Comparison of ENCODE assay signal across 23 cellular contexts in genomic region chr12:51779876-51780275, GRCh38.
"Had no signal": no experiment of that assay in that cellular context is flagged by ENCODE, and none has a peak within 500 bp of the region (broad histone marks: within the 10 kb centered on the region; RNA-seq: fewer than 3 reads in every experiment).

No MANE protein-coding gene starts in this region.

- H3K9me3 ChIP-seq: gastrocnemius medialis, neutrophil, right atrium auricular region, sigmoid colon, suprapubic skin, tibial artery, upper lobe of left lung, uterus had no signal

- H3K36me3 ChIP-seq: gastrocnemius medialis, right atrium auricular region, sigmoid colon, suprapubic skin, tibial artery, upper lobe of left lung, uterus had no signal

- H3K9me3 Mint-ChIP-seq: immature natural killer cell, naive B cell, nephron progenitor cell had no signal

- DNase-seq: effector memory CD4-positive, alpha-beta T cell; gastrocnemius medialis; glutamatergic neuron; immature natural killer cell; kidney; left cardiac atrium; left ventricle myocardium superior; mesendoderm; naive B cell; nephron progenitor cell; posterior cingulate gyrus; sigmoid colon; stimulated activated CD4-positive, alpha-beta T cell treated with anti-CD3 and anti-CD28 coated beads, Interleukin-12 subunit alpha, Interleukin-12 subunit beta, amount 100 ng/mL, for 4 hours; stimulated activated naive CD4-positive, alpha-beta T cell treated with Interleukin-2 at 50 U/mL for 16 hours; tibial artery; upper lobe of left lung; uterus had no signal

- H3K27me3 ChIP-seq: right atrium auricular region, sigmoid colon, upper lobe of left lung, uterus had no signal

- H3K36me3 Mint-ChIP-seq: immature natural killer cell, naive B cell had no signal

- H3K4me1 Mint-ChIP-seq: immature natural killer cell, naive B cell had no signal

- H3K4me3 Mint-ChIP-seq: immature natural killer cell, nephron progenitor cell had no signal

- H3K4me3 ChIP-seq: gastrocnemius medialis, lung, right atrium auricular region, sigmoid colon, skin epidermis, suprapubic skin, tibial artery, upper lobe of left lung, uterus had no signal

- H3K27ac Mint-ChIP-seq: immature natural killer cell, naive B cell, nephron progenitor cell had no signal

- H3K4me1 ChIP-seq: gastrocnemius medialis, right atrium auricular region, sigmoid colon, suprapubic skin, tibial artery, upper lobe of left lung, uterus had no signal

- ATAC-seq: esophagus mucosa, gastrocnemius medialis, left cardiac atrium, left ventricle myocardium superior had no signal

- H3K27ac ChIP-seq: gastrocnemius medialis, neutrophil, right atrium auricular region, sigmoid colon, skin epidermis, suprapubic skin, tibial artery, upper lobe of left lung, uterus had no signal
